Comparison of ENCODE assay signal across 12 cellular contexts in genomic region chr7:2823124-2823523, GRCh38. TPM values are rescaled to one million over a fixed set of nuclear protein-coding genes. Genes with fewer than 3 reads are reported as not detected.
DNase-seq lines count a peak whose midpoint lies in the region; ATAC-seq and TF ChIP-seq lines count a peak whose summit lies in the region.
"Had no signal": no experiment of that assay in that cellular context is flagged by ENCODE, and none has a peak within 500 bp of the region (broad histone marks: within the 10 kb centered on the region; RNA-seq: fewer than 3 reads in every experiment).

No MANE protein-coding gene starts in this region.

- ATAC-seq in left lobe of liver (no peak), upper lobe of left lung (ENCODE audit: low FRiP score in 2 of 2) (peak in 1 of 2 donors; percentile 62)
- ATAC-seq in activated CD4-positive, CD25-positive, alpha-beta regulatory T cell treated with anti-CD3 and anti-CD28 coated beads, Interleukin-2, amount 50 U/mL, for 24 hours = no peak
- ATAC-seq: natural killer cell had no signal

- 63 to 71% methylated on average over 6 of the region's 6 CpGs for WGBS in upper lobe of left lung, 2 donors
- 72 to 87% methylated on average over 6 of the region's 6 CpGs for WGBS in esophagus squamous epithelium, 2 donors

- H3K4me3 Mint-ChIP-seq in endothelial cell (ENCODE audit: unreplicated experiment) = no peak overlapping the region
- H3K4me3 Mint-ChIP-seq: activated naive CD4-positive, alpha-beta T cell treated with anti-CD3 and anti-CD28 coated beads, Interleukin-2, amount 50 U/mL, for 24 hours; natural killer cell had no signal

- H3F3A ChIP-seq in PC-9 (ENCODE audit: insufficient read depth, low read depth) = peaks cover 51% of the 10 kb centered on the region

- H3K27ac Mint-ChIP-seq in endothelial cell (ENCODE audit: unreplicated experiment) = peak overlapping the region; percentile 32
- H3K27ac Mint-ChIP-seq: activated naive CD4-positive, alpha-beta T cell treated with anti-CD3 and anti-CD28 coated beads, Interleukin-2, amount 50 U/mL, for 24 hours; natural killer cell had no signal

- peaks cover 3% of the 10 kb centered on the region for H3K27me3 Mint-ChIP-seq in endothelial cell (ENCODE audit: unreplicated experiment)
- H3K27me3 Mint-ChIP-seq: activated naive CD4-positive, alpha-beta T cell treated with anti-CD3 and anti-CD28 coated beads, Interleukin-2, amount 50 U/mL, for 24 hours had no signal

- CTCF ChIA-PET in PC-9 (lab: Charles Lee) = interaction anchor here (0.7 kb wide), 1 partner anchor 22 kb away, joined by 3 read pairs; no protein-coding TSS in a partner anchor

- TF ChIP-seq EP300 in upper lobe of left lung (IDR thresholded peaks at IDR 0.05) = no peak

- no peak overlapping the region for H2AFZ ChIP-seq in PC-9

- no TSS peak for BruUV-seq in PC-9 (replicated peaks; lab: Mats Ljungman, UMichigan)

- intact Hi-C loops in PC-9 (cut with micrococcal nuclease; ENCODE audit: unreplicated experiment) (no loop called here), esophagus squamous epithelium (cut with DNase I) (no loop called here)

- H3K4me1 Mint-ChIP-seq in endothelial cell (ENCODE audit: unreplicated experiment) = peaks cover 76% of the 10 kb centered on the region

- H3K27ac ChIP-seq in PC-9 = peak overlapping the region; percentile 95
- peak overlapping the region in 3 of 4 donors; percentile 55 to 78 (median 58) for H3K27ac ChIP-seq in upper lobe of left lung
- H3K27ac ChIP-seq in esophagus squamous epithelium = peak overlapping the region in 2 of 4 donors; percentile 18 to 51

- H3K36me3 ChIP-seq in PC-9 (ENCODE audit: low read depth) = 0 out of 2 replicates have a peak, but pooled peaks cover 5% of the 10 kb centered on the region
- no peaks in the 10 kb centered on the region for H3K36me3 ChIP-seq in upper lobe of left lung
- no peaks in the 10 kb centered on the region for H3K36me3 ChIP-seq in esophagus squamous epithelium

- TF ChIP-seq CTCF in PC-9 (conservative IDR thresholded peaks at IDR 0.05) (no peak), endothelial cell (IDR thresholded peaks at IDR 0.05; ENCODE audit: unreplicated experiment) (no peak), upper lobe of left lung (IDR thresholded peaks at IDR 0.05) (no peak), esophagus squamous epithelium (IDR thresholded peaks at IDR 0.05) (no peak)

- H4K20me1 ChIP-seq in PC-9 (ENCODE audit: insufficient read depth) = no peaks in the 10 kb centered on the region

- POLR2A ChIA-PET in PC-9 (lab: Charles Lee; ENCODE audit: unreplicated experiment) = no interaction called here

- DNase-seq in PC-9 (no peak), endothelial cell (ENCODE audit: low spot score) (no peak), left lobe of liver (ENCODE audit: low spot score) (peak; percentile 30), upper lobe of left lung (peak in 1 of 2 donors; percentile 57), esophagus squamous epithelium (lab: John Stamatoyannopoulos, UW) (no peak)
- DNase-seq in activated naive CD4-positive, alpha-beta T cell treated with anti-CD3 and anti-CD28 coated beads, Interleukin-2, amount 50 U/mL, for 16 hours = no peak
- DNase-seq: COR-L47, natural killer cell, NCI-H510A, substantia nigra had no signal

- no peaks in the 10 kb centered on the region for H3K9me2 ChIP-seq in PC-9 (ENCODE audit: insufficient read depth)

- H3K27me3 ChIP-seq in PC-9 (ENCODE audit: insufficient read depth, low read depth) (no peaks in the 10 kb centered on the region), upper lobe of left lung (no peaks in the 10 kb centered on the region), esophagus squamous epithelium (no peaks in the 10 kb centered on the region)

- H3K79me2 ChIP-seq in PC-9 (ENCODE audit: low read depth) = peaks cover 93% of the 10 kb centered on the region

- peaks cover 33% of the 10 kb centered on the region for H3K36me3 Mint-ChIP-seq in endothelial cell (ENCODE audit: low read depth, unreplicated experiment)
- H3K36me3 Mint-ChIP-seq: natural killer cell had no signal

- H3K4me1 ChIP-seq in PC-9 (replicated peaks; ENCODE audit: insufficient read depth) = peaks cover 60% of the 10 kb centered on the region
- peaks cover 31 to 80% (median 42%) of the 10 kb centered on the region in 4 donors for H3K4me1 ChIP-seq in upper lobe of left lung
- H3K4me1 ChIP-seq in esophagus squamous epithelium = peaks cover 15 to 73% (median 28%) of the 10 kb centered on the region in 3 donors

- H3K4me3 ChIP-seq in PC-9 (no peak overlapping the region), upper lobe of left lung (no peak overlapping the region), esophagus squamous epithelium (no peak overlapping the region)

- H3K4me2 ChIP-seq in PC-9 = peak overlapping the region; percentile 69

- H3K9me3 ChIP-seq in PC-9 (ENCODE audit: insufficient read depth, low read depth) = no peaks in the 10 kb centered on the region
- H3K9me3 ChIP-seq in upper lobe of left lung = no peaks in the 10 kb centered on the region
- H3K9me3 ChIP-seq in esophagus squamous epithelium = no peaks in the 10 kb centered on the region

- peaks cover 7% of the 10 kb centered on the region for H3K9me3 Mint-ChIP-seq in endothelial cell (ENCODE audit: unreplicated experiment)
- H3K9me3 Mint-ChIP-seq: activated naive CD4-positive, alpha-beta T cell treated with anti-CD3 and anti-CD28 coated beads, Interleukin-2, amount 50 U/mL, for 24 hours; natural killer cell had no signal

- no peak for TF ChIP-seq POLR2A in upper lobe of left lung (IDR thresholded peaks at IDR 0.05)
- TF ChIP-seq POLR2A in esophagus squamous epithelium (IDR thresholded peaks at IDR 0.05) = no peak

RNA-seq across cellular contexts. Expression of gene GNA12, which starts 21.0 kb away (rescaled TPM):
- total RNA-seq in PC-9 (2021) (50.8 and 51.7 TPM in 2 replicates), endothelial cell (ENCODE audit: unreplicated experiment) (105 TPM), left lobe of liver (16.2 TPM), upper lobe of left lung (10 to 100 TPM; 24.0 to 52.3 (median 35.7) TPM), esophagus squamous epithelium (10 to 100 TPM in 1 of 4 donors, 1 to 10 TPM in 3; 6.6 to 11.6 (median 7.6) TPM)
